ENCODE assay signal across 8 cellular contexts in the genomic region with DNA sequence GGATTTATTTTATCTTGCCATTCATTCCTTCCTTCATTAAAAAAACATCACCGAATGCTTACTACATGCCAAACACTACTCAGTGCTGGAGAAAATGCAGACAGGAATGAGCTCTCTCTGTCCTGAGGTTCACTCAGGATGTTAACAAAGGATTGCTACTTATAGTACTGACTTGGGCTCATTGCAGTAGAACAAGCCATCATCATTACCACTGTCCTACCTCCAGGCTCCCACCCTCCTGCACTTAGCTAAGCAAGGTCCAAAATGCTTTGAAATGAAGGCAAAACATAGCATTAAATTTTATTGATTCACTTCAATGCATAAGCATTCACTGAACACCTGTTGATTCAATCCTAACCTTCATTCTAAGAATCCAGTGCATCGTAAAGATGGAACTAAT.
"Had no signal": no experiment of that assay in that cellular context is flagged by ENCODE, and none has a peak within 500 bp of the region (broad histone marks: within the 10 kb centered on the region; RNA-seq: fewer than 3 reads in every experiment).

No MANE protein-coding gene starts in this region.

- H3K9me3 ChIP-seq: HAP-1 had no signal

- H3K36me3 ChIP-seq: HAP-1 had no signal

- ATAC-seq: HepG2 had no signal

- H3K27ac Mint-ChIP-seq: HFFc6, IgD-negative memory B cell had no signal

- H3K4me3 Mint-ChIP-seq: HFFc6, IgD-negative memory B cell had no signal

- H3K27ac ChIP-seq: GM23248, HL-60 had no signal

- H3K4me3 ChIP-seq: GM23248, HAP-1 had no signal

- H3K4me1 ChIP-seq: HAP-1 had no signal

- H3K36me3 Mint-ChIP-seq: IgD-negative memory B cell had no signal

- H3K9me3 Mint-ChIP-seq: HFFc6, IgD-negative memory B cell had no signal

- DNase-seq: GM23248, GOT3, H7, HFFc6 had no signal

- H3K27me3 Mint-ChIP-seq: IgD-negative memory B cell had no signal
